ENCODE assay signal across 17 cellular contexts in the genomic region with DNA sequence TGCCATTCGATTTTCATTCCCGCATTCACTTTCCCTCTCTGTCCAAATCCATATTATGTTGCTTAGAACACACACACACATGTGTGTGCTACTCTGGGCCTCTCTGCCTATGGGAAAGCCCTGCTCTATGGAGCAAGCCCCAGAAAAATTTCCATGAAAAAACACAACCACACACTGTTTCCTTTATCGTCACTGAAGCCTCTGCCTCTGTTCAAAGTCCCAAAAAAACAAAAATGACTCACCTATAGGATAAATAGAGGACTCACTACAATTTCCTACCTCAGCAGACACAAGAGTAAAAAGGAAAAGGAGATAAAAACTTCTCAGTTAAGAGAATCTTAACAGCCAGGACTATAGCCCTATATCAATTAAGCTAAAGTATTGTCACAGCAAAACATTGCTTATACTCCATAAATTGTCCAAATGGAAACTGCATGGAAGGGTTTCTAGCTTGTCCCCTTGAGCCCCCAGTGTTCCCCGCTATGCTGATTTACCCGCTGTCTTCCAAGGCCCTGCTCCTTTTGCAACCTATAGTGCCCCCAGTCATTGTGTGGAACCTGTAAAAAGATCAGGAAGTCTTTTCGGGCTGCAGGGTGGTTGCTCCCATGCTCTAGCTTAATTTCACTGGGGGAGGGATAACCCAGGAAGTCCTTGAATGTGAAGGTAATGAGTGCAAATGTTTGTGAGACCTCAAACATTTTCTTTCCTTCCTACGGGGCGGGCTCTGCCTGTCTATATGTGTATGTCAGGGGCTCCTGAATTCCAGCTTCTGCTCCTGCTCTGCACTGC. TPM values are rescaled to one million over a fixed set of nuclear protein-coding genes. Genes with fewer than 3 reads are reported as not detected.
A peak's percentile ranks its signal among the peaks of the same experiment; 100 is the strongest.
DNase-seq lines count a peak whose midpoint lies in the region; FAIRE-seq and TF ChIP-seq lines count a peak whose summit lies in the region.
"Had no signal": no experiment of that assay in that cellular context is flagged by ENCODE, and none has a peak within 500 bp of the region (broad histone marks: within the 10 kb centered on the region; RNA-seq: fewer than 3 reads in every experiment).

No MANE protein-coding gene starts in this region.

- no peaks in the 10 kb centered on the region for H3K79me1 ChIP-seq in neuronal stem cell (ENCODE audit: low read depth, low read length)

- H3K27me3 ChIP-seq in neuronal stem cell (ENCODE audit: control insufficient read depth in 3 of 3, insufficient read depth in 3 of 3, low read depth in 1 of 3, low read length in 3 of 3) (no peaks in the 10 kb centered on the region), adrenal gland (peaks cover 5% of the 10 kb centered on the region)

- H2BK12ac ChIP-seq in neuronal stem cell (ENCODE audit: low read length) = no peak overlapping the region

- DNase-seq in HT1080 (ENCODE audit: low read depth) = peak; percentile 65
- DNase-seq in neuronal stem cell (ENCODE audit: low spot score) = no peak
- DNase-seq in GM19239 (ENCODE audit: insufficient read length, low spot score) = no peak
- DNase-seq in adrenal gland = no peak
- DNase-seq: ACHN; CD4-positive, alpha-beta T cell; DND-41; HFFc6; NCI-H1417; NCI-H1930; NCI-H2171 treated with DMSO at 0.1 percent for 48 hours; NCI-H82 had no signal

- H2AFZ ChIP-seq in neuronal stem cell (ENCODE audit: low read length) = no peak overlapping the region

- H3K4me3 ChIP-seq in neuronal stem cell (ENCODE audit: low read length in 2 of 2) = no peak overlapping the region
- H3K4me3 ChIP-seq in adrenal gland = no peak overlapping the region

- no peak overlapping the region for H2BK15ac ChIP-seq in neuronal stem cell (ENCODE audit: low read length)

- peak overlapping the region; percentile 71 for H3K27ac ChIP-seq in angular gyrus (ENCODE audit: low read depth, low read length)
- H3K27ac ChIP-seq in neuronal stem cell (replicated peaks; ENCODE audit: low read length) = no peak overlapping the region
- H3K27ac ChIP-seq in adrenal gland = no peak overlapping the region
- H3K27ac ChIP-seq: HL-60 had no signal

- no peak overlapping the region for H3K14ac ChIP-seq in neuronal stem cell (ENCODE audit: low read length)

- TF ChIP-seq POLR2A in adrenal gland (IDR thresholded peaks at IDR 0.05) = no peak

- FAIRE-seq in GM19239 (lab: Jason Lieb, UNC) = no peak
- FAIRE-seq: H1 had no signal

- no peaks in the 10 kb centered on the region for H3K9me3 ChIP-seq in neuronal stem cell (replicated peaks in 1 of 2; ENCODE audit: control insufficient read depth in 2 of 2, insufficient read depth in 1 of 2, low read depth in 1 of 2, low read length in 2 of 2)
- H3K9me3 ChIP-seq in adrenal gland (replicated peaks in 1 of 3) = no peaks in the 10 kb centered on the region
- H3K9me3 ChIP-seq: SK-N-SH had no signal

- no peak overlapping the region for H3K9ac ChIP-seq in neuronal stem cell (ENCODE audit: low read depth, low read length, poor library complexity)
- H3K9ac ChIP-seq: SK-N-SH had no signal

- H4K91ac ChIP-seq in neuronal stem cell (ENCODE audit: low read depth, low read length, poor library complexity) = no peak overlapping the region

- intact Hi-C loops in adrenal gland (cut with DNase I) = no loop called here

- no peak overlapping the region for H3K4me2 ChIP-seq in neuronal stem cell (ENCODE audit: insufficient read depth, low read length, poor library complexity, severe bottlenecking)
- H3K4me2 ChIP-seq: SK-N-SH had no signal

- H3K4ac ChIP-seq in neuronal stem cell (ENCODE audit: low read length) = no peak overlapping the region

- H3K23ac ChIP-seq in neuronal stem cell (ENCODE audit: low read depth, low read length, poor library complexity) = peak overlapping the region; percentile 56

- no peak for TF ChIP-seq CTCF in adrenal gland (IDR thresholded peaks at IDR 0.05)

- H2BK120ac ChIP-seq in neuronal stem cell (ENCODE audit: low read depth, low read length) = no peak overlapping the region

- H2BK5ac ChIP-seq in neuronal stem cell (ENCODE audit: low read length) = no peak overlapping the region

- H3K4me1 ChIP-seq in neuronal stem cell (ENCODE audit: control insufficient read depth in 2 of 2, insufficient read depth in 1 of 2, low read depth in 1 of 2, low read length in 2 of 2) (no peaks in the 10 kb centered on the region), adrenal gland (replicated peaks in 1 of 2) (no peaks in the 10 kb centered on the region)

- no CpG with 5 or more reads among the region's 8 CpGs for WGBS in neuronal stem cell (ENCODE audit: extremely low coverage in 2 of 2, insufficient read length in 2 of 2, insufficient replicate concordance in 1 of 2), 2 donors
- 75 to 87% (median 86%) methylated on average over 8 of the region's 8 CpGs for WGBS in adrenal gland, 4 donors

- H2AK5ac ChIP-seq in neuronal stem cell (ENCODE audit: low read depth, low read length) = no peak overlapping the region

- H3K18ac ChIP-seq in neuronal stem cell (ENCODE audit: low read length) = no peak overlapping the region

- H4K8ac ChIP-seq in neuronal stem cell (ENCODE audit: low read depth, low read length) = no peak overlapping the region

- H3K36me3 ChIP-seq in neuronal stem cell (replicated peaks in 1 of 2; ENCODE audit: control insufficient read depth in 2 of 2, insufficient read depth in 2 of 2, low read length in 2 of 2) (peaks cover 27 to 41% of the 10 kb centered on the region in 2 donors), adrenal gland (replicated peaks in 1 of 2) (no peaks in the 10 kb centered on the region)

RNA-seq across cellular contexts. Expression of gene PIP4K2C, which starts 11.1 kb away (rescaled TPM):
- total RNA-seq in HT1080 (2014; rRNA removed; shearing (Covaris generic)) = 21.3 and 27.5 TPM in 2 replicates
- polyA plus RNA-seq in HT1080 (2015; cell fraction: cytosol; rRNA removed) = 34.4 and 40.7 TPM in 2 replicates
- 30.4 and 31.2 TPM in 2 replicates for polyA plus RNA-seq in HT1080 (2015; cell fraction: nucleus; rRNA removed)
- polyA plus RNA-seq in neuronal stem cell (2013, experiment 1 of 2) = 9.6 TPM
- 9.4 TPM for polyA plus RNA-seq in neuronal stem cell (2013, experiment 2 of 2)
- 10 to 100 TPM; 21.9 to 75.9 (median 30.9) TPM for total RNA-seq in adrenal gland
- polyA plus RNA-seq in adrenal gland = 10 to 100 TPM in 1 of 3 donors, 1 to 10 TPM in 2; 8.1 to 31.5 (median 8.6) TPM

RNA-seq across cellular contexts. Expression of gene DTX3, which starts 24.8 kb away (rescaled TPM):
- 11.3 and 16.7 TPM in 2 replicates for total RNA-seq in HT1080 (2014; rRNA removed; shearing (Covaris generic))
- 14.8 and 15.8 TPM in 2 replicates for polyA plus RNA-seq in HT1080 (2015; cell fraction: cytosol; rRNA removed)
- 61.9 and 62.3 TPM in 2 replicates for polyA plus RNA-seq in HT1080 (2015; cell fraction: nucleus; rRNA removed)
- 66.7 TPM for polyA plus RNA-seq in neuronal stem cell (2013, experiment 1 of 2)
- polyA plus RNA-seq in neuronal stem cell (2013, experiment 2 of 2) = 64.9 TPM
- 10 to 100 TPM; 21.4 to 59.7 (median 47.6) TPM for total RNA-seq in adrenal gland
- 100 to 1,000 TPM in 1 of 3 donors, 10 to 100 TPM in 2; 20.4 to 136 (median 98.9) TPM for polyA plus RNA-seq in adrenal gland

RNA-seq across cellular contexts. Expression of gene KIF5A, which starts 30.0 kb away (rescaled TPM):
- total RNA-seq in HT1080 (2014; rRNA removed; shearing (Covaris generic)) = not detected in 2 replicates
- polyA plus RNA-seq in HT1080 (2015; cell fraction: cytosol; rRNA removed) = not detected in 2 replicates
- polyA plus RNA-seq in HT1080 (2015; cell fraction: nucleus; rRNA removed) = 0.06 TPM in 1 of 2 replicates, not detected in the other
- 3.7 TPM for polyA plus RNA-seq in neuronal stem cell (2013, experiment 1 of 2)
- polyA plus RNA-seq in neuronal stem cell (2013, experiment 2 of 2) = 3.8 TPM
- total RNA-seq in adrenal gland = 1 to 10 TPM in 3 of 8 donors, under 1 TPM in 4, not detected in 1; 0.32 to 7.6 (median 0.61) TPM
- polyA plus RNA-seq in adrenal gland = 1 to 10 TPM; 1.9 to 7.4 (median 5.6) TPM

RNA-seq across cellular contexts. Expression of gene ARHGEF25, which starts 31.4 kb away (rescaled TPM):
- 5.7 and 6.0 TPM in 2 replicates for total RNA-seq in HT1080 (2014; rRNA removed; shearing (Covaris generic))
- 10.1 and 14.6 TPM in 2 replicates for polyA plus RNA-seq in HT1080 (2015; cell fraction: cytosol; rRNA removed)
- 36.1 and 42.3 TPM in 2 replicates for polyA plus RNA-seq in HT1080 (2015; cell fraction: nucleus; rRNA removed)
- 14.2 TPM for polyA plus RNA-seq in neuronal stem cell (2013, experiment 1 of 2)
- 13.8 TPM for polyA plus RNA-seq in neuronal stem cell (2013, experiment 2 of 2)
- 10 to 100 TPM in 4 of 8 donors, 1 to 10 TPM in 4; 4.9 to 15.9 (median 9.9) TPM for total RNA-seq in adrenal gland
- polyA plus RNA-seq in adrenal gland = 10 to 100 TPM in 2 of 3 donors, 1 to 10 TPM in 1; 5.3 to 86.4 (median 34.4) TPM
- total RNA-seq: B cell had no signal

RNA-seq across cellular contexts. Expression of gene DCTN2, which starts 32.9 kb away (rescaled TPM):
- total RNA-seq in HT1080 (2014; rRNA removed; shearing (Covaris generic)) = 79.5 and 87.1 TPM in 2 replicates
- 158 and 177 TPM in 2 replicates for polyA plus RNA-seq in HT1080 (2015; cell fraction: cytosol; rRNA removed)
- polyA plus RNA-seq in HT1080 (2015; cell fraction: nucleus; rRNA removed) = 152 and 164 TPM in 2 replicates
- polyA plus RNA-seq in neuronal stem cell (2013, experiment 1 of 2) = 127 TPM
- polyA plus RNA-seq in neuronal stem cell (2013, experiment 2 of 2) = 118 TPM
- total RNA-seq in adrenal gland = 100 to 1,000 TPM; 114 to 202 (median 135) TPM
- polyA plus RNA-seq in adrenal gland = 100 to 1,000 TPM in 2 of 3 donors, 10 to 100 TPM in 1; 81.2 to 238 (median 101) TPM
